ENCODE assay signal across 1 cellular context in genomic region chr11:111077938-111078337, GRCh38.
TF ChIP-seq lines count a peak whose summit lies in the region.

No MANE protein-coding gene starts in this region.

TF ChIP-seq in GM23338, 12 proteins besides CTCF, POLR2A, EP300 and RAD21 (continued from another document):
- TF ChIP-seq ZNF462 (CRISPR knock-in tag; IDR thresholded peaks at IDR 0.05) (no peak), NANOG (IDR thresholded peaks at IDR 0.05; ENCODE audit: borderline replicate concordance) (no peak), ZNF114 (CRISPR knock-in tag; IDR thresholded peaks at IDR 0.05) (no peak), POLR2AphosphoS5 (IDR thresholded peaks at IDR 0.05; ENCODE audit: low read depth) (no peak), EZH2phosphoT487 (IDR thresholded peaks at IDR 0.05; ENCODE audit: unreplicated experiment) (no peak), JUNB (IDR thresholded peaks at IDR 0.05; ENCODE audit: unreplicated experiment) (no peak)
